33 cellular contexts compared by ENCODE assay signal in genomic region chr5:109249126-109249525, GRCh38.
"Had no signal": no experiment of that assay in that cellular context is flagged by ENCODE, and none has a peak within 500 bp of the region (broad histone marks: within the 10 kb centered on the region; RNA-seq: fewer than 3 reads in every experiment).

No MANE protein-coding gene starts in this region.

- H3K4me3 Mint-ChIP-seq: activated B cell treated with CpG ODN at 0.5 μM for 24 hours; activated CD4-positive, alpha-beta memory T cell treated with anti-CD3 and anti-CD28 coated beads for 36 hours; activated CD4-positive, alpha-beta T cell treated with anti-CD3 and anti-CD28 coated beads, Interleukin-2, amount 10 ng/mL, durations not matched to agents 24 days and 14 days; activated CD8-positive, alpha-beta memory T cell treated with anti-CD3 and anti-CD28 coated beads, Interleukin-2, amount 10 ng/mL, durations not matched to agents 7 days and 5 days; activated CD8-positive, alpha-beta T cell treated with anti-CD3 and anti-CD28 coated beads for 36 hours; activated naive CD4-positive, alpha-beta T cell treated with anti-CD3 and anti-CD28 coated beads, Interleukin-2, amount 10 ng/mL, durations not matched to agents 7 days and 5 days; activated naive CD4-positive, alpha-beta T cell treated with anti-CD3 and anti-CD28 coated beads, Interleukin-2, amount 50 U/mL, for 24 hours; activated naive CD8-positive, alpha-beta T cell; activated naive CD8-positive, alpha-beta T cell treated with anti-CD3 and anti-CD28 coated beads, Interleukin-2, amount 10 ng/mL, durations not matched to agents 7 days and 5 days; activated naive CD8-positive, alpha-beta T cell treated with anti-CD3 and anti-CD28 coated beads, Interleukin-2, amount 50 U/mL, for 24 hours; activated T-cell treated with anti-CD3 and anti-CD28 coated beads, Interleukin-2, amount 50 U/mL, for 24 hours; brain; central memory CD8-positive, alpha-beta T cell; T-helper 1 cell treated with Interleukin-12 subunit alpha and Interleukin-12 subunit beta and Interleukin-4 antibody, amounts not matched to agents 30 μg/mL and 1 μg/mL, for 36 hours; T-helper 2 cell treated with Interferon-gamma antibody and Interleukin-4, amounts not matched to agents 5 μg/mL and 100 μg/mL, for 36 hours had no signal

- H3K27me3 Mint-ChIP-seq: activated B cell treated with CpG ODN at 0.5 μM for 24 hours; activated CD4-positive, alpha-beta memory T cell treated with anti-CD3 and anti-CD28 coated beads for 36 hours; activated CD4-positive, alpha-beta T cell treated with anti-CD3 and anti-CD28 coated beads, Interleukin-2, amount 10 ng/mL, durations not matched to agents 24 days and 14 days; activated CD8-positive, alpha-beta memory T cell treated with anti-CD3 and anti-CD28 coated beads, Interleukin-2, amount 10 ng/mL, durations not matched to agents 7 days and 5 days; activated CD8-positive, alpha-beta T cell treated with anti-CD3 and anti-CD28 coated beads for 36 hours; activated naive CD4-positive, alpha-beta T cell treated with anti-CD3 and anti-CD28 coated beads, Interleukin-2, amount 10 ng/mL, durations not matched to agents 7 days and 5 days; activated naive CD4-positive, alpha-beta T cell treated with anti-CD3 and anti-CD28 coated beads, Interleukin-2, amount 50 U/mL, for 24 hours; activated naive CD8-positive, alpha-beta T cell; activated naive CD8-positive, alpha-beta T cell treated with anti-CD3 and anti-CD28 coated beads, Interleukin-2, amount 10 ng/mL, durations not matched to agents 7 days and 5 days; activated naive CD8-positive, alpha-beta T cell treated with anti-CD3 and anti-CD28 coated beads, Interleukin-2, amount 50 U/mL, for 24 hours; central memory CD8-positive, alpha-beta T cell had no signal

- H3K4me1 Mint-ChIP-seq: activated CD4-positive, alpha-beta T cell treated with anti-CD3 and anti-CD28 coated beads, Interleukin-2, amount 10 ng/mL, durations not matched to agents 24 days and 14 days; activated CD8-positive, alpha-beta memory T cell treated with anti-CD3 and anti-CD28 coated beads, Interleukin-2, amount 10 ng/mL, durations not matched to agents 7 days and 5 days; activated naive CD4-positive, alpha-beta T cell treated with anti-CD3 and anti-CD28 coated beads, Interleukin-2, amount 10 ng/mL, durations not matched to agents 7 days and 5 days; activated naive CD4-positive, alpha-beta T cell treated with anti-CD3 and anti-CD28 coated beads, Interleukin-2, amount 50 U/mL, for 24 hours; activated naive CD8-positive, alpha-beta T cell treated with anti-CD3 and anti-CD28 coated beads, Interleukin-2, amount 10 ng/mL, durations not matched to agents 7 days and 5 days; activated naive CD8-positive, alpha-beta T cell treated with anti-CD3 and anti-CD28 coated beads, Interleukin-2, amount 50 U/mL, for 24 hours; brain; central memory CD8-positive, alpha-beta T cell had no signal

- DNase-seq: activated B cell treated with CpG ODN at 0.5 μM for 24 hours; activated CD4-positive, alpha-beta memory T cell treated with anti-CD3 and anti-CD28 coated beads for 36 hours; activated CD4-positive, alpha-beta T cell treated with anti-CD3 and anti-CD28 coated beads for 4 hours; activated CD4-positive, alpha-beta T cell treated with anti-CD3 and anti-CD28 coated beads, Interleukin-2, amount 10 ng/mL, durations not matched to agents 24 days and 14 days; activated CD4-positive, alpha-beta T cell treated with anti-CD3 and anti-CD28 coated beads, Interleukin-2, amount 50 U/mL, for 1 hour; activated CD4-positive, alpha-beta T cell treated with anti-CD3 and anti-CD28 coated beads, Interleukin-2, amount 50 U/mL, for 4 hours; activated CD4-positive, CD25-positive, alpha-beta regulatory T cell treated with anti-CD3 and anti-CD28 coated beads, Interleukin-2, amount 50 U/mL, for 72 hours; activated CD8-positive, alpha-beta memory T cell treated with anti-CD3 and anti-CD28 coated beads for 24 hours; activated CD8-positive, alpha-beta memory T cell treated with anti-CD3 and anti-CD28 coated beads, Interleukin-2, amount 10 ng/mL, durations not matched to agents 7 days and 5 days; activated CD8-positive, alpha-beta memory T cell treated with anti-CD3 and anti-CD28 coated beads, Interleukin-2, amount 50 U/mL, for 48 hours; activated CD8-positive, alpha-beta T cell treated with anti-CD3 and anti-CD28 coated beads for 36 hours; activated effector memory CD4-positive, alpha-beta T cell treated with Interleukin-2 at 50 U/mL for 16 hours; activated gamma-delta T cell; activated naive CD4-positive, alpha-beta T cell treated with anti-CD3 and anti-CD28 coated beads, Interleukin-2, amount 10 ng/mL, durations not matched to agents 7 days and 5 days; activated naive CD4-positive, alpha-beta T cell treated with Interleukin-2 at 50 U/mL for 16 hours; activated naive CD8-positive, alpha-beta T cell treated with anti-CD3 and anti-CD28 coated beads, Interleukin-2, amount 10 ng/mL, durations not matched to agents 7 days and 5 days; activated naive CD8-positive, alpha-beta T cell treated with anti-CD3 and anti-CD28 coated beads, Interleukin-2, amount 50 U/mL, for 24 hours; activated T-cell treated with anti-CD3 and anti-CD28 coated beads, Interleukin-2, amount 50 U/mL, for 24 hours; activated T-cell treated with anti-CD3 and anti-CD28 coated beads, Interleukin-2, amount 50 U/mL, for 48 hours; amygdala; anterior cingulate cortex; caudate nucleus; cerebellar nuclear complex; T-helper 1 cell; T-helper 2 cell; T-helper 9 cell had no signal

- H3K36me3 Mint-ChIP-seq: activated naive CD4-positive, alpha-beta T cell treated with anti-CD3 and anti-CD28 coated beads, Interleukin-2, amount 10 ng/mL, durations not matched to agents 7 days and 5 days; activated naive CD8-positive, alpha-beta T cell treated with anti-CD3 and anti-CD28 coated beads, Interleukin-2, amount 10 ng/mL, durations not matched to agents 7 days and 5 days had no signal

- H3K27ac Mint-ChIP-seq: activated B cell treated with CpG ODN at 0.5 μM for 24 hours; activated CD4-positive, alpha-beta memory T cell treated with anti-CD3 and anti-CD28 coated beads for 36 hours; activated CD4-positive, alpha-beta T cell treated with anti-CD3 and anti-CD28 coated beads, Interleukin-2, amount 10 ng/mL, durations not matched to agents 24 days and 14 days; activated CD8-positive, alpha-beta memory T cell treated with anti-CD3 and anti-CD28 coated beads, Interleukin-2, amount 10 ng/mL, durations not matched to agents 7 days and 5 days; activated CD8-positive, alpha-beta T cell treated with anti-CD3 and anti-CD28 coated beads for 36 hours; activated naive CD4-positive, alpha-beta T cell treated with anti-CD3 and anti-CD28 coated beads, Interleukin-2, amount 10 ng/mL, durations not matched to agents 7 days and 5 days; activated naive CD4-positive, alpha-beta T cell treated with anti-CD3 and anti-CD28 coated beads, Interleukin-2, amount 50 U/mL, for 24 hours; activated naive CD8-positive, alpha-beta T cell; activated naive CD8-positive, alpha-beta T cell treated with anti-CD3 and anti-CD28 coated beads, Interleukin-2, amount 10 ng/mL, durations not matched to agents 7 days and 5 days; activated naive CD8-positive, alpha-beta T cell treated with anti-CD3 and anti-CD28 coated beads, Interleukin-2, amount 50 U/mL, for 24 hours; activated T-cell treated with anti-CD3 and anti-CD28 coated beads, Interleukin-2, amount 50 U/mL, for 24 hours; activated T-helper 2 cell treated with anti-CD3 and anti-CD28 coated beads, Interferon-gamma antibody, Interleukin-2, Interleukin-4, amounts not matched to agents 10 μg/mL and 5 μg/mL and 100 μg/mL, durations not matched to agents 14 hours and 24 hours and 36 hours; brain; T-helper 1 cell treated with Interleukin-12 subunit alpha and Interleukin-12 subunit beta and Interleukin-4 antibody, amounts not matched to agents 30 μg/mL and 1 μg/mL, for 36 hours; T-helper 2 cell treated with Interferon-gamma antibody and Interleukin-4, amounts not matched to agents 5 μg/mL and 100 μg/mL, for 36 hours had no signal

- ATAC-seq: activated CD8-positive, alpha-beta memory T cell treated with anti-CD3 and anti-CD28 coated beads, Interleukin-2, amount 10 ng/mL, durations not matched to agents 7 days and 5 days; activated CD8-positive, alpha-beta T cell treated with anti-CD3 and anti-CD28 coated beads for 36 hours; activated naive CD8-positive, alpha-beta T cell treated with anti-CD3 and anti-CD28 coated beads, Interleukin-2, amount 50 U/mL, for 24 hours had no signal
